ENCODE assay signal across 30 cellular contexts in the genomic region with DNA sequence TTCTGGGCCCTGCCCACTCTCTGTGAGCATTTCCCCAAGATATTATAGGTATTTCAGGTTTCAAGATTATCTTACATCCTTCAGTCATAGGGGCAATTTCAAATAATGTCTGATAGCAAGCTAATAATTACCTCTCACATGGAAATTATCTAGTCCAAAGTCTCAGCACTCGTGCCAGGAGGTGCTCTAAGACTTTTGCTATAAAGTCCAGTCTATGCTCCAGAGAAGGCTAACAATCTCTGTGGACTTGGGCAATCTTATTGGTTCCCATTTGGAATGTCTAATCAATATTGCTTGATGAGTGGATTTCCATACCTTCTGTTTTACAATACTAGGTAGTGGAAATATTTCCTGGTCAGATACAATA. TPM values are rescaled to one million over a fixed set of nuclear protein-coding genes. Genes with fewer than 3 reads are reported as not detected.
"Had no signal": no experiment of that assay in that cellular context is flagged by ENCODE, and none has a peak within 500 bp of the region (broad histone marks: within the 10 kb centered on the region; RNA-seq: fewer than 3 reads in every experiment).

No MANE protein-coding gene starts in this region.

- H3K27me3 ChIP-seq: dorsolateral prefrontal cortex, esophagus squamous epithelium, gastrocnemius medialis, heart right ventricle had no signal

- DNase-seq: dermis blood vessel endothelial cell; effector CD4-positive, alpha-beta T cell; effector memory CD4-positive, alpha-beta T cell; erythroblast; esophagus squamous epithelium; foreskin fibroblast; gastrocnemius medialis; glutamatergic neuron; heart right ventricle; hypothalamus; immature natural killer cell; islet precursor cell; kidney; kidney glomerular epithelial cell; left ventricle myocardium inferior; lower lobe of right lung; mesenchymal stem cell; mucosa of descending colon had no signal

- ATAC-seq: esophagus mucosa, gastrocnemius medialis, lower lobe of right lung had no signal

- H3K4me1 ChIP-seq: gastrocnemius medialis, left ventricle myocardium inferior, lower lobe of right lung had no signal

- H3K9me3 ChIP-seq: esophagus squamous epithelium, gastrocnemius medialis, lower lobe of right lung, mucosa of descending colon had no signal

- H3K27ac ChIP-seq: coronary artery, epithelial cell of prostate, esophagus squamous epithelium, gastrocnemius medialis, heart right ventricle, left ventricle myocardium inferior, lower lobe of right lung had no signal

- H3K4me3 ChIP-seq: coronary artery, dorsolateral prefrontal cortex, esophagus squamous epithelium, gastrocnemius medialis, heart right ventricle, left ventricle myocardium inferior, lower lobe of right lung, mucosa of descending colon had no signal

- H3K36me3 ChIP-seq: esophagus squamous epithelium, gastrocnemius medialis, heart right ventricle, left ventricle myocardium inferior, lower lobe of right lung had no signal

- FAIRE-seq: colon, endothelial cell of umbilical vein, kidney had no signal

RNA-seq across cellular contexts. Expression of a gene that starts 5.4 kb away (rescaled TPM):
- total RNA-seq: cerebellum, dermis blood vessel endothelial cell, dorsolateral prefrontal cortex, endothelial cell of umbilical vein, gastrocnemius medialis, glomerular endothelial cell, left ventricle myocardium inferior, lower leg skin, lung microvascular endothelial cell, mesenteric fat pad, mesothelial cell of epicardium had no signal
- polyA plus RNA-seq: endothelial cell of umbilical vein, immature natural killer cell had no signal
